Comparison of ENCODE assay signal across 10 cellular contexts in genomic region chr6:47165918-47166317, GRCh38.
DNase-seq lines count a peak whose midpoint lies in the region; ATAC-seq and TF ChIP-seq lines count a peak whose summit lies in the region.
"Had no signal": no experiment of that assay in that cellular context is flagged by ENCODE, and none has a peak within 500 bp of the region (broad histone marks: within the 10 kb centered on the region; RNA-seq: fewer than 3 reads in every experiment).

No MANE protein-coding gene starts in this region.

- H3K27ac Mint-ChIP-seq in naive thymus-derived CD4-positive, alpha-beta T cell = no peak overlapping the region
- no peak overlapping the region for H3K27ac Mint-ChIP-seq in progenitor cell of endocrine pancreas

- no TSS peak for BruUV-seq in IMR-90 (replicated peaks; lab: Mats Ljungman, UMichigan)

- H3K4me1 Mint-ChIP-seq in naive thymus-derived CD4-positive, alpha-beta T cell = peaks cover 0 to 5% (median 0%) of the 10 kb centered on the region in 7 donors
- H3K4me1 Mint-ChIP-seq in progenitor cell of endocrine pancreas (ENCODE audit: low read depth) = no peaks in the 10 kb centered on the region

- dilution Hi-C loops in IMR-90 (cut with HindIII; ENCODE audit: low sequenced_read_pairs, unreplicated experiment) = no loop called here

- in situ Hi-C loops in IMR-90 (cut with MboI; ENCODE audit: low sequenced_read_pairs) = no loop called here

- H3K9me3 ChIP-seq in IMR-90 (ENCODE audit: control insufficient read depth, insufficient read depth, low read length) (no peaks in the 10 kb centered on the region), spleen (no peaks in the 10 kb centered on the region)
- H3K9me3 ChIP-seq in naive thymus-derived CD4-positive, alpha-beta T cell (ENCODE audit: control insufficient read depth in 2 of 3, low read length in 3 of 3) = no peaks in the 10 kb centered on the region

- no peak overlapping the region for H4K91ac ChIP-seq in IMR-90 (ENCODE audit: insufficient read depth, low read depth, low read length)

- CTCF ChIA-PET in IMR-90 (lab: Yijun Ruan, JAX) = no interaction called here
- CTCF ChIA-PET in naive thymus-derived CD4-positive, alpha-beta T cell (lab: Charles Lee) = no interaction called here

- H2AK5ac ChIP-seq in IMR-90 (ENCODE audit: low read depth, low read length) = no peak overlapping the region

- no peaks in the 10 kb centered on the region for H4K20me1 ChIP-seq in IMR-90 (ENCODE audit: insufficient read depth, low read length)

- peak overlapping the region; percentile 25; the same call in 1 of the 2 replicates for H3K4ac ChIP-seq in IMR-90 (ENCODE audit: low read depth, low read length)

- peaks cover 17% of the 10 kb centered on the region for H3K4me1 ChIP-seq in IMR-90 (ENCODE audit: control insufficient read depth, insufficient read depth, low read length)
- no peaks in the 10 kb centered on the region for H3K4me1 ChIP-seq in naive thymus-derived CD4-positive, alpha-beta T cell (ENCODE audit: control insufficient read depth in 2 of 2, insufficient read depth in 2 of 2, low read length in 2 of 2)
- peaks cover 0 to 6% (median 0%) of the 10 kb centered on the region in 6 donors for H3K4me1 ChIP-seq in spleen

- H3K18ac ChIP-seq in IMR-90 (ENCODE audit: low read depth, low read length) = peak overlapping the region; percentile 89; the same call in 1 of the 2 replicates

- H2BK15ac ChIP-seq in IMR-90 (ENCODE audit: low read depth, low read length) = 0 out of 3 replicates have a peak overlapping the region, but pooled peaks have one; percentile 7

- peaks cover 0 to 5% (median 0%) of the 10 kb centered on the region in 11 donors for H3K9me3 Mint-ChIP-seq in naive thymus-derived CD4-positive, alpha-beta T cell
- H3K9me3 Mint-ChIP-seq in progenitor cell of endocrine pancreas (ENCODE audit: low read depth) = no peaks in the 10 kb centered on the region

- H3K36me3 ChIP-seq in IMR-90 (ENCODE audit: control insufficient read depth, insufficient read depth, low read length) (no peaks in the 10 kb centered on the region), spleen (no peaks in the 10 kb centered on the region)
- H3K36me3 ChIP-seq in naive thymus-derived CD4-positive, alpha-beta T cell (ENCODE audit: control insufficient read depth in 2 of 3, insufficient read depth in 3 of 3, low read length in 3 of 3) = no peaks in the 10 kb centered on the region

- no peak overlapping the region; the same call in 1 of the 2 replicates for H3K23ac ChIP-seq in IMR-90 (ENCODE audit: low read depth, low read length)

- TF ChIP-seq CTCF in IMR-90 (conservative IDR thresholded peaks at IDR 0.05; ENCODE audit: low read depth, low read length) = no peak
- TF ChIP-seq CTCF in progenitor cell of endocrine pancreas (IDR thresholded peaks at IDR 0.05; ENCODE audit: unreplicated experiment) = no peak
- no peak for TF ChIP-seq CTCF in spleen (IDR thresholded peaks at IDR 0.05 in 8 of 11, conservative IDR thresholded peaks at IDR 0.05 in 3 of 11)

- H3K27me3 Mint-ChIP-seq in naive thymus-derived CD4-positive, alpha-beta T cell = peaks cover 0 to 9% (median 6%) of the 10 kb centered on the region in 5 donors
- H3K27me3 Mint-ChIP-seq in progenitor cell of endocrine pancreas = peaks cover 4% of the 10 kb centered on the region

- H2AK9ac ChIP-seq in IMR-90 (replicated peaks; ENCODE audit: low read depth, low read length, poor library complexity) = no peak overlapping the region

- H3K4me3 ChIP-seq in IMR-90 (ENCODE audit: insufficient read depth, low read depth, low read length) (no peak overlapping the region), spleen (no peak overlapping the region)
- no peak overlapping the region for H3K4me3 ChIP-seq in naive thymus-derived CD4-positive, alpha-beta T cell (ENCODE audit: low read length)

- no peak overlapping the region for H3K9ac ChIP-seq in IMR-90 (ENCODE audit: low read depth, low read length)

- H3K79me1 ChIP-seq in IMR-90 (ENCODE audit: low read depth in 1 of 2, low read length in 2 of 2) = no peaks in the 10 kb centered on the region

- H3K27me3 ChIP-seq in IMR-90 (ENCODE audit: control insufficient read depth, insufficient read depth, low read length) (no peaks in the 10 kb centered on the region), spleen (replicated peaks in 1 of 7) (no peaks in the 10 kb centered on the region)
- H3K27me3 ChIP-seq in naive thymus-derived CD4-positive, alpha-beta T cell (ENCODE audit: control insufficient read depth in 2 of 2, insufficient read depth in 2 of 2, low read length in 2 of 2) = peaks cover 0 to 4% of the 10 kb centered on the region in 2 donors

- ATAC-seq in GM18870 (IDR thresholded peaks at IDR 0.05; ENCODE audit: unreplicated experiment) (peak; percentile 83), HG02588 (IDR thresholded peaks at IDR 0.05; ENCODE audit: unreplicated experiment) (peak; percentile 78), IMR-90 (ENCODE audit: low read depth) (peak; percentile 27)
- peak; percentile 47 for ATAC-seq in naive thymus-derived CD4-positive, alpha-beta T cell

- POLR2A ChIA-PET in IMR-90 (lab: Charles Lee; ENCODE audit: unreplicated experiment) = interaction anchor here (0.6 kb wide), 1 partner anchor 31 kb away, joined by 14 read pairs; no protein-coding TSS in a partner anchor
- POLR2A ChIA-PET in naive thymus-derived CD4-positive, alpha-beta T cell (lab: Charles Lee) = no interaction called here

- DNase-seq in IMR-90 (peak; percentile 59), amygdala (lab: John Stamatoyannopoulos, UW) (no peak), progenitor cell of endocrine pancreas (ENCODE audit: low spot score, unreplicated experiment) (no peak), kidney tubule cell (ENCODE audit: low spot score) (no peak), spleen (no peak)
- DNase-seq in naive thymus-derived CD4-positive, alpha-beta T cell = no peak
- DNase-seq: hippocampal formation had no signal

- peak overlapping the region; percentile 55; the same call in 1 of the 2 replicates for H3K27ac ChIP-seq in IMR-90 (ENCODE audit: insufficient read depth, low read length)
- H3K27ac ChIP-seq in naive thymus-derived CD4-positive, alpha-beta T cell (ENCODE audit: low read depth, low read length) = no peak overlapping the region
- peak overlapping the region in 4 of 8 donors; percentile 10 to 49 (median 42) for H3K27ac ChIP-seq in spleen

- TF ChIP-seq POLR2A in IMR-90 (IDR thresholded peaks at IDR 0.05; ENCODE audit: low read depth, low read length) = no peak
- no peak for TF ChIP-seq POLR2A in spleen (IDR thresholded peaks at IDR 0.05)

- peak overlapping the region; percentile 87 for H2BK5ac ChIP-seq in IMR-90 (ENCODE audit: low read depth, low read length, poor library complexity, severe bottlenecking)

- H2AFZ ChIP-seq in IMR-90 (replicated peaks; ENCODE audit: low read length, poor library complexity) = no peak overlapping the region

- peaks cover 7% of the 10 kb centered on the region; the same call in 1 of the 2 replicates for H3K9me1 ChIP-seq in IMR-90 (ENCODE audit: insufficient read depth, low read length)

- H3K56ac ChIP-seq in IMR-90 (ENCODE audit: extremely low read depth, insufficient read depth, low read length) = no peak overlapping the region

- peak overlapping the region; percentile 74 for H2BK20ac ChIP-seq in IMR-90 (ENCODE audit: low read depth, low read length)

- peak overlapping the region in 1 of 2 experiments; percentile 26; a peak in 2 of 4 replicates for H4K8ac ChIP-seq in IMR-90 (ENCODE audit: low read depth in 2 of 2, low read length in 2 of 2)

- H2BK120ac ChIP-seq in IMR-90 (ENCODE audit: low read depth, low read length) = peak overlapping the region; percentile 75; the same call in 1 of the 2 replicates

- no peaks in the 10 kb centered on the region for H3K36me3 Mint-ChIP-seq in naive thymus-derived CD4-positive, alpha-beta T cell
- H3K36me3 Mint-ChIP-seq in progenitor cell of endocrine pancreas (ENCODE audit: insufficient read depth) = no peaks in the 10 kb centered on the region

- H3K14ac ChIP-seq in IMR-90 (replicated peaks; ENCODE audit: low read depth, low read length) = 0 out of 2 replicates have a peak overlapping the region, but pooled peaks have one; percentile 38

- peak overlapping the region; percentile 45; the same call in 1 of the 2 replicates for H4K5ac ChIP-seq in IMR-90 (ENCODE audit: low read depth, low read length)

- no peak for TF ChIP-seq RAD21 in IMR-90 (IDR thresholded peaks at IDR 0.05; ENCODE audit: low read length)

- WGBS in IMR-90 (ENCODE audit: extremely low coverage in 2 of 2, insufficient read length in 1 of 2), 2 experiments = 100% methylated on average over 1 of the region's 1 CpG; no CpG with 5 or more reads in 1 of the 2 experiments
- 73 to 100% (median 85%) methylated on average over 1 of the region's 1 CpG for WGBS in spleen, 5 donors

- intact Hi-C loops in IMR-90 (cut with micrococcal nuclease) (loop anchor here (5.0 kb wide), 1 partner anchor 76 kb away; no protein-coding TSS in a partner anchor), spleen (cut with DNase I; ENCODE audit: low total_unique reads) (no loop called here)
- intact Hi-C loops in naive thymus-derived CD4-positive, alpha-beta T cell (cut with micrococcal nuclease) = no loop called here

- H3K4me3 Mint-ChIP-seq in naive thymus-derived CD4-positive, alpha-beta T cell = no peak overlapping the region
- no peak overlapping the region for H3K4me3 Mint-ChIP-seq in progenitor cell of endocrine pancreas (ENCODE audit: low read depth)
- H3K4me3 Mint-ChIP-seq: neural crest cell had no signal

- peak overlapping the region; percentile 56; the same call in 1 of the 2 replicates for H3K4me2 ChIP-seq in IMR-90 (ENCODE audit: low read depth, low read length)

TF ChIP-seq in IMR-90, 13 proteins besides CTCF, POLR2A, EP300 and RAD21 (continues in another document):
- TF ChIP-seq FOS (IDR thresholded peaks at IDR 0.05; ENCODE audit: low read depth, low read length) = no peak
- TF ChIP-seq RCOR1 (IDR thresholded peaks at IDR 0.05; ENCODE audit: insufficient replicate concordance, low read length) = no peak
- TF ChIP-seq SMC3 (IDR thresholded peaks at IDR 0.05; ENCODE audit: low read depth, low read length) = no peak
- TF ChIP-seq MXI1 (IDR thresholded peaks at IDR 0.05; ENCODE audit: borderline replicate concordance, low read depth, low read length) = no peak
- no peak for TF ChIP-seq MAZ (IDR thresholded peaks at IDR 0.05; ENCODE audit: borderline replicate concordance, low read depth, low read length)
- no peak for TF ChIP-seq USF2 (IDR thresholded peaks at IDR 0.05; ENCODE audit: low read depth, low read length)

Comparison
In these comparisons a context has a peak if more than half of its experiments do, and no peak if none do; other contexts are left out.
1. ATAC-seq: peak in every context shown above with its lines; median percentile 83 in GM18870; 78 in HG02588; 47 in naive thymus-derived CD4-positive, alpha-beta T cell; 27 in IMR-90.